In the genomic region with DNA sequence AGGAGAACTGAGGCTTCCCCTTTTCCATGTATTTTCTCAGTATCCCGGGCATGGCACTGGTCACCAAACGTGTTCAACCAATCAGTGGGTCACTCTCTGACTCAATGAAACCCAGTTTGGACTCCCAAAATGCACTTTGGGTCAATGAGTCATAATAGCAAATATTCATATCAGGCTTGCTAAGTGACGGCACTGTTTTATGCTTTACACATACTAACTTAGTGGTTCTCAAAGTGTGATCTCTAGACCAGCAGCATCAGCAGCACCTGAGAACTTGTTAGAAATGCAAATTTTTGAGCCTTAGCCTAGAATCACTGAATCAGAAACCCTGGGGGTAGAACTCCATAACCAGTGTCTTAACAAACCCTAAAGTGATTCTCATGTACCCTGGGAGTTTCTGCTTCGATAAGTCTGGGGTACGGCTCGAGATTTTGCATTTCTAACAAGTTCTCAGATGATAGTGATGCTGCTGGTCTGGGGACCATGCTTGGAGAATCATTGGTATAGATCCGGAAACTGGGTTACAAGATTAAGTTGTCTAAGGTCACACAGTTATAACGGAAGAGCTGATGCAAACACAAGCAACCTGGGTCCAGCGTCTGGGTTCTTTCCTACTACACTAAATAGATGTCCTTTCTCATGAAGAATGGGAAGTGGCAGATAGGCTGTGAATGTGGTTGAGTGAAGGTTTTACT, we compare ENCODE assay signal across 9 cellular contexts. TPM values are rescaled to one million over a fixed set of nuclear protein-coding genes. Genes with fewer than 3 reads are reported as not detected.
DNase-seq lines count a peak whose midpoint lies in the region; ATAC-seq, FAIRE-seq and TF ChIP-seq lines count a peak whose summit lies in the region.
"Had no signal": no experiment of that assay in that cellular context is flagged by ENCODE, and none has a peak within 500 bp of the region (broad histone marks: within the 10 kb centered on the region; RNA-seq: fewer than 3 reads in every experiment).

No MANE protein-coding gene starts in this region.

- H3K27ac Mint-ChIP-seq in effector memory CD8-positive, alpha-beta T cell, result peak overlapping the region; percentile 95
- no peak overlapping the region for H3K27ac Mint-ChIP-seq in Caco-2 (ENCODE audit: unreplicated experiment)

- peak overlapping the region; percentile 17 to 40 for H3K4me3 Mint-ChIP-seq in effector memory CD8-positive, alpha-beta T cell
- H3K4me3 Mint-ChIP-seq in Caco-2 (ENCODE audit: unreplicated experiment), result no peak overlapping the region

- H3K9me3 Mint-ChIP-seq in effector memory CD8-positive, alpha-beta T cell, result no peaks in the 10 kb centered on the region
- H3K9me3 Mint-ChIP-seq in Caco-2 (ENCODE audit: unreplicated experiment), result no peaks in the 10 kb centered on the region

- TF ChIP-seq CTCF in Caco-2 (IDR thresholded peaks at IDR 0.05; ENCODE audit: insufficient read depth in 1 of 2, low read depth in 1 of 2, low read length in 1 of 2, severe bottlenecking in 1 of 2, unreplicated experiment in 1 of 2), result no peak

- CTCF ChIA-PET in Caco-2 (lab: Charles Lee), result no interaction called here

- peak; percentile 31 to 52 (median 33) for DNase-seq in effector memory CD8-positive, alpha-beta T cell
- DNase-seq in urothelium cell line (ENCODE audit: low spot score) (no peak), Caco-2 (no peak), NCI-H1417 (lab: John Stamatoyannopoulos, UW) (no peak), NCI-H446 (lab: John Stamatoyannopoulos, UW) (no peak)
- DNase-seq: foreskin keratinocyte had no signal

- ATAC-seq in GM18499 (IDR thresholded peaks at IDR 0.05; ENCODE audit: insufficient read depth, unreplicated experiment), result peak; percentile 54
- peak; percentile 59 for ATAC-seq in GM21360 (IDR thresholded peaks at IDR 0.05; ENCODE audit: unreplicated experiment)
- ATAC-seq in HG03457 (IDR thresholded peaks at IDR 0.05; ENCODE audit: unreplicated experiment), result peak; percentile 61
- peak; percentile 86 for ATAC-seq in effector memory CD8-positive, alpha-beta T cell (replicated peaks)
- ATAC-seq: foreskin keratinocyte had no signal

- POLR2A ChIA-PET in Caco-2 (lab: Charles Lee), result no interaction called here

- no peaks in the 10 kb centered on the region for H3K27me3 Mint-ChIP-seq in effector memory CD8-positive, alpha-beta T cell
- peaks cover 11% of the 10 kb centered on the region for H3K27me3 Mint-ChIP-seq in Caco-2 (ENCODE audit: insufficient read depth, unreplicated experiment)

- H3K4me3 ChIP-seq in Caco-2 (ENCODE audit: low read depth, low read length), result no peak overlapping the region

- no peaks in the 10 kb centered on the region; the same call in 1 of the 2 replicates for H3K27me3 ChIP-seq in Caco-2 (replicated peaks; ENCODE audit: control insufficient read depth, insufficient read depth, low read length)

- no peak for FAIRE-seq in urothelium cell line (lab: Jason Lieb, UNC)

- H3K36me3 ChIP-seq in Caco-2 (ENCODE audit: control insufficient read depth, insufficient read depth, low read length), result no peaks in the 10 kb centered on the region

- no TSS peak for BruUV-seq in Caco-2 (replicated peaks; lab: Mats Ljungman, UMichigan)

- H3K36me3 Mint-ChIP-seq in effector memory CD8-positive, alpha-beta T cell (ENCODE audit: insufficient read depth), result peaks cover 6% of the 10 kb centered on the region
- H3K36me3 Mint-ChIP-seq in Caco-2 (ENCODE audit: insufficient read depth, unreplicated experiment), result no peaks in the 10 kb centered on the region

- H3K4me1 Mint-ChIP-seq in effector memory CD8-positive, alpha-beta T cell (ENCODE audit: low read depth in 2 of 2), result peaks cover 35 to 61% of the 10 kb centered on the region in 2 donors
- peaks cover 12% of the 10 kb centered on the region for H3K4me1 Mint-ChIP-seq in Caco-2 (ENCODE audit: low read depth, unreplicated experiment)

- intact Hi-C loops in Caco-2 (cut with micrococcal nuclease; ENCODE audit: unreplicated experiment), result loop anchor here (5.0 kb wide), 1 partner anchor 519 kb away; no protein-coding TSS in a partner anchor

- peaks cover 3% of the 10 kb centered on the region; the same call in 1 of the 2 replicates for H3K4me1 ChIP-seq in Caco-2
- H3K4me1 ChIP-seq: foreskin keratinocyte had no signal

- H3K9me3 ChIP-seq in Caco-2, result no peaks in the 10 kb centered on the region

RNA-seq across cellular contexts. Expression of gene ETS1, which starts 35.6 kb away (rescaled TPM):
- total RNA-seq in Caco-2 (2022), result 1.1 and 1.2 TPM in 2 replicates

Comparison
In these comparisons a context has a peak if more than half of its experiments do, and no peak if none do; other contexts are left out.
1. DNase-seq: peak in effector memory CD8-positive, alpha-beta T cell (3 of 3); none in urothelium cell line (single experiment), Caco-2 (0 of 2), NCI-H1417 (0 of 3) and NCI-H446 (0 of 2).
2. Peak in every context shown above with its lines, with median percentiles within 50 percentile points of each other: ATAC-seq.